25 cellular contexts compared by ENCODE assay signal in the genomic region with DNA sequence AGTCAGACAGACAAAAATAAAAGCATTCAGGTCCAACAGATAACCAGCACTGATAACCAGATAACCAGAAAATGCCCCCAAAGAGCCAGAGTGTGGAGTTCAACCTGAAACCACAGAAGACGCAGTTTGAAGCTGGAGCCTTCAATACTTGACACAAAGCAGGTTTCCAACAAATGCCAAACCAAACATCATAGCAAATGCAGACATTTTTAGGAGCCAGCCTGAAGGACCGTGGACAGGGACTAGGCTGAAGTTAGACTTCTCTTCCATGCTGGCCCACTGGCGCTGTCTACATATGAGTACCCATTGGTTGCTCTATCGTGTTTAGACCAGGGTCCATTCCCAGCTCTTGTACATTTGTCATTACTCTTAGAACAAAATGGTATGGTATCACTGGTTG. TPM values are rescaled to one million over a fixed set of nuclear protein-coding genes. Genes with fewer than 3 reads are reported as not detected.
"Had no signal": no experiment of that assay in that cellular context is flagged by ENCODE, and none has a peak within 500 bp of the region (broad histone marks: within the 10 kb centered on the region; RNA-seq: fewer than 3 reads in every experiment).

No MANE protein-coding gene starts in this region.

- H3K9me3 Mint-ChIP-seq: activated CD4-positive, alpha-beta memory T cell treated with anti-CD3 and anti-CD28 coated beads for 36 hours; activated T-helper 17 cell treated with anti-CD3 and anti-CD28 coated beads, Interleukin-2, amount 50 U/mL, for 72 hours had no signal

- H3K36me3 Mint-ChIP-seq: activated CD4-positive, alpha-beta memory T cell treated with anti-CD3 and anti-CD28 coated beads for 36 hours; activated naive CD4-positive, alpha-beta T cell treated with anti-CD3 and anti-CD28 coated beads, Interleukin-2, amount 50 U/mL, for 72 hours had no signal

- DNase-seq: activated CD4-positive, alpha-beta memory T cell treated with anti-CD3 and anti-CD28 coated beads for 36 hours; activated CD4-positive, CD25-positive, alpha-beta regulatory T cell treated with anti-CD3 and anti-CD28 coated beads, Interleukin-2, amount 50 U/mL, for 72 hours; activated gamma-delta T cell treated with Interleukin-2 at 50 U/mL for 16 hours; activated T-cell treated with anti-CD3 and anti-CD28 coated beads, Interleukin-2, amount 50 U/mL, for 4 hours; colonic mucosa; effector CD8-positive, alpha-beta T cell; erythroblast; hippocampal formation; immature natural killer cell; kidney; left colon; mammary epithelial cell; mucosa of descending colon; posterior cingulate gyrus; right cardiac atrium; spleen; stimulated activated naive CD4-positive, alpha-beta T cell treated with Interleukin-2 at 50 U/mL for 16 hours; T-helper 17 cell; T1000 had no signal

- H3K4me1 ChIP-seq: colonic mucosa, spleen had no signal

- H3K27me3 ChIP-seq: colonic mucosa, gastroesophageal sphincter, tibial nerve had no signal

- H3K9me3 ChIP-seq: colonic mucosa, gastroesophageal sphincter, mucosa of descending colon, tibial nerve had no signal

- H3K4me3 Mint-ChIP-seq: activated CD4-positive, alpha-beta memory T cell treated with anti-CD3 and anti-CD28 coated beads for 36 hours; activated CD4-positive, alpha-beta T cell treated with anti-CD3 and anti-CD28 coated beads, Interleukin-2, amount 10 ng/mL, durations not matched to agents 24 days and 14 days; activated T-cell treated with anti-CD3 and anti-CD28 coated beads, Interleukin-2, amount 50 U/mL, for 4 hours; activated T-helper 17 cell treated with anti-CD3 and anti-CD28 coated beads, Interleukin-2, amount 50 U/mL, for 72 hours; immature natural killer cell; natural killer cell treated with Interleukin-12 subunit alpha and Interleukin-12 subunit beta and Interleukin-15 and Interleukin-18, amount 100 ng/mL, for 72 hours; T-helper 17 cell had no signal

- H3K4me1 Mint-ChIP-seq: activated CD4-positive, alpha-beta T cell treated with anti-CD3 and anti-CD28 coated beads, Interleukin-2, amount 10 ng/mL, durations not matched to agents 24 days and 14 days; activated T-helper 17 cell treated with anti-CD3 and anti-CD28 coated beads, Interleukin-2, amount 50 U/mL, for 72 hours; immature natural killer cell had no signal

- H3K4me3 ChIP-seq: colonic mucosa, gastroesophageal sphincter, mucosa of descending colon, spleen, tibial nerve had no signal

- H3K27ac ChIP-seq: colonic mucosa, spleen, tibial nerve had no signal

- H3K36me3 ChIP-seq: colonic mucosa, gastroesophageal sphincter, spleen, tibial nerve had no signal

- ATAC-seq: activated naive CD4-positive, alpha-beta T cell treated with anti-CD3 and anti-CD28 coated beads, Interleukin-2, amount 50 U/mL, for 72 hours; activated T-cell treated with anti-CD3 and anti-CD28 coated beads, Interleukin-2, amount 50 U/mL, for 4 hours; activated T-helper 17 cell treated with anti-CD3 and anti-CD28 coated beads, Interleukin-2, amount 50 U/mL, for 72 hours; gastroesophageal sphincter; left colon; mucosa of descending colon; natural killer cell treated with Interleukin-12 subunit alpha and Interleukin-12 subunit beta and Interleukin-15 and Interleukin-18, amount 100 ng/mL, for 72 hours; right cardiac atrium; T-helper 17 cell had no signal

- H3K27ac Mint-ChIP-seq: activated CD4-positive, alpha-beta memory T cell treated with anti-CD3 and anti-CD28 coated beads for 36 hours; activated CD4-positive, alpha-beta T cell treated with anti-CD3 and anti-CD28 coated beads, Interleukin-2, amount 10 ng/mL, durations not matched to agents 24 days and 14 days; activated naive CD4-positive, alpha-beta T cell treated with anti-CD3 and anti-CD28 coated beads, Interleukin-2, amount 50 U/mL, for 72 hours; activated T-helper 17 cell treated with anti-CD3 and anti-CD28 coated beads, Interleukin-2, amount 50 U/mL, for 72 hours; immature natural killer cell; natural killer cell treated with Interleukin-12 subunit alpha and Interleukin-12 subunit beta and Interleukin-15 and Interleukin-18, amount 100 ng/mL, for 72 hours; T-helper 17 cell had no signal

RNA-seq across cellular contexts. Expression of a gene that starts 9.9 kb away (rescaled TPM):
- total RNA-seq: activated CD4-positive, alpha-beta memory T cell treated with anti-CD3 and anti-CD28 coated beads for 36 hours; activated CD4-positive, alpha-beta T cell treated with anti-CD3 and anti-CD28 coated beads, Interleukin-2, amount 10 ng/mL, durations not matched to agents 24 days and 14 days; activated naive CD4-positive, alpha-beta T cell treated with anti-CD3 and anti-CD28 coated beads, Interleukin-2, amount 50 U/mL, for 72 hours; activated T-helper 17 cell treated with anti-CD3 and anti-CD28 coated beads, Interleukin-2, amount 50 U/mL, for 72 hours; natural killer cell treated with Interleukin-12 subunit alpha and Interleukin-12 subunit beta and Interleukin-15 and Interleukin-18, amount 100 ng/mL, for 72 hours; T-helper 17 cell had no signal
- polyA plus RNA-seq: immature natural killer cell, mammary epithelial cell had no signal
